In the genomic region with DNA sequence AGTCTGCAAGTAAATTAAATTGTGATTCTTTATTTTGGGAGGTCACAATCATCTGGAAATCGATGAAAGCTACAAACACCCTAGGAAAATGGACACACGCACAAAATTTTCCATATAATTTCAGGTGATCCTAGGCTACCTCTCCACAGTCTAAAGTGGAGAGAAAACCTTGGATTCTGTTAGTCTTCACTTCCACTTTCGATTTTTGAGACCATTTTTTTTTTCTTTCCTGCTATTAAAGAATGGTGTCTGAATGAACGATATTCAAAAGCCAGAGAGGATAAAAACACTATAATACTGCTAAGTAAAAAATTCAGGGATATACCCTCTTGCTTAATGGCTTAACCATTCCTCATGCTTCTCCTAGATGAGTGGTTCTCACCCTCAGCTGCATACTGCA, we compare ENCODE assay signal across 8 cellular contexts. TPM values are rescaled to one million over a fixed set of nuclear protein-coding genes. Genes with fewer than 3 reads are reported as not detected.
DNase-seq lines count a peak whose midpoint lies in the region; ATAC-seq and TF ChIP-seq lines count a peak whose summit lies in the region.

No MANE protein-coding gene starts in this region.

- H3K9me3 ChIP-seq in heart left ventricle (no peaks in the 10 kb centered on the region), mesenchymal stem cell (ENCODE audit: control insufficient read depth, low read length) (no peaks in the 10 kb centered on the region), vagina (no peaks in the 10 kb centered on the region)

- DNase-seq in heart left ventricle = no peak
- no peak for DNase-seq in left ventricle myocardium superior
- DNase-seq in astrocyte of the cerebellum (ENCODE audit: low read depth) = no peak
- DNase-seq in mesenchymal stem cell = peak; percentile 39
- DNase-seq in vagina (ENCODE audit: extremely low spot score in 2 of 2) = no peak
- no peak for DNase-seq in effector CD4-positive, alpha-beta T cell
- no peak for DNase-seq in AG20443 (ENCODE audit: low spot score)

- H3K23ac ChIP-seq in mesenchymal stem cell (ENCODE audit: low read length in 2 of 2) = no peak overlapping the region

- H2BK120ac ChIP-seq in mesenchymal stem cell (ENCODE audit: low read depth, low read length) = no peak overlapping the region

- no peak overlapping the region for H3K18ac ChIP-seq in mesenchymal stem cell (ENCODE audit: low read depth in 1 of 2, low read length in 2 of 2)

- no peak overlapping the region for H4K91ac ChIP-seq in mesenchymal stem cell (ENCODE audit: low read length)

- TF ChIP-seq CTCF in heart left ventricle (IDR thresholded peaks at IDR 0.05) (no peak), astrocyte of the cerebellum (IDR thresholded peaks at IDR 0.05; ENCODE audit: low read depth, low read length, missing control alignments) (no peak), vagina (IDR thresholded peaks at IDR 0.05) (no peak)

- H2AK5ac ChIP-seq in mesenchymal stem cell (ENCODE audit: low read length, severe bottlenecking) = no peak overlapping the region

- H3K4ac ChIP-seq in mesenchymal stem cell (ENCODE audit: low read depth in 1 of 2, low read length in 2 of 2) = no peak overlapping the region

- in situ Hi-C loops in astrocyte of the cerebellum (cut with HindIII; ENCODE audit: low sequenced_read_pairs) = no loop called here

- intact Hi-C loops in heart left ventricle (cut with DNase I) = loop anchor here in 6 of 10 donors (5.0 to 10.0 kb wide), 4 partner anchors 171 to 649 kb away; a partner anchor contains a TSS
- intact Hi-C loops in left ventricle myocardium superior (cut with micrococcal nuclease) = loop anchor here (10.0 kb wide), 1 partner anchor 169 kb away; no protein-coding TSS in a partner anchor
- intact Hi-C loops in vagina (cut with DNase I) = loop anchor here (5.0 to 10.0 kb wide), 2 partner anchors 179 to 651 kb away; a partner anchor contains a TSS

- H3K4me3 ChIP-seq in heart left ventricle (peak overlapping the region; percentile 66 to 91 (median 76)), astrocyte of the cerebellum (ENCODE audit: low read depth, low read length) (peak overlapping the region; percentile 79), mesenchymal stem cell (ENCODE audit: insufficient read depth in 1 of 2, low read depth in 1 of 2, low read length in 2 of 2) (peak overlapping the region in 1 of 2 experiments; percentile 86), vagina (peak overlapping the region; percentile 79 to 96)

- H4K8ac ChIP-seq in mesenchymal stem cell (ENCODE audit: low read length) = no peak overlapping the region

- H3K27me3 ChIP-seq in heart left ventricle (no peaks in the 10 kb centered on the region), mesenchymal stem cell (ENCODE audit: control insufficient read depth in 1 of 2, insufficient read depth in 1 of 2, low read length in 2 of 2) (no peaks in the 10 kb centered on the region), vagina (no peaks in the 10 kb centered on the region)

- TF ChIP-seq POLR2A in heart left ventricle (IDR thresholded peaks at IDR 0.05) (no peak), vagina (IDR thresholded peaks at IDR 0.05) (no peak)

- no peaks in the 10 kb centered on the region for H3K36me3 ChIP-seq in heart left ventricle
- no peaks in the 10 kb centered on the region for H3K36me3 ChIP-seq in mesenchymal stem cell (ENCODE audit: control insufficient read depth in 1 of 2, insufficient read depth in 2 of 2, low read depth in 1 of 2, low read length in 2 of 2)
- H3K36me3 ChIP-seq in vagina = no peaks in the 10 kb centered on the region

- no peak overlapping the region for H2BK12ac ChIP-seq in mesenchymal stem cell (ENCODE audit: low read length in 2 of 2)

- peaks cover 4% of the 10 kb centered on the region for H3K79me1 ChIP-seq in mesenchymal stem cell (replicated peaks; ENCODE audit: low read length, poor library complexity, severe bottlenecking)

- H3K9ac ChIP-seq in mesenchymal stem cell (ENCODE audit: low read length) = peak overlapping the region; percentile 98

- WGBS in heart left ventricle, 4 donors = 13 to 26% (median 18%) methylated on average over 4 of the region's 4 CpGs
- WGBS in mesenchymal stem cell = 94% methylated on average over 2 of the region's 4 CpGs

- H2BK5ac ChIP-seq in mesenchymal stem cell (ENCODE audit: low read depth, low read length, poor library complexity, severe bottlenecking) = no peak overlapping the region

- H3K27ac ChIP-seq in heart left ventricle (peak overlapping the region; percentile 6 to 100 (median 99)), mesenchymal stem cell (ENCODE audit: low read length, poor library complexity, severe bottlenecking) (peak overlapping the region; percentile 82), vagina (peak overlapping the region; percentile 99)

- no peak overlapping the region for H3K14ac ChIP-seq in mesenchymal stem cell (ENCODE audit: low read length in 2 of 2)

- ATAC-seq in heart left ventricle (no peak), left ventricle myocardium superior (no peak), GM19023 (IDR thresholded peaks at IDR 0.05; ENCODE audit: unreplicated experiment) (no peak)

- H3K4me2 ChIP-seq in mesenchymal stem cell (ENCODE audit: low read length, poor library complexity, severe bottlenecking) = peak overlapping the region; percentile 69

- H2AFZ ChIP-seq in mesenchymal stem cell (ENCODE audit: low read depth, low read length) = no peak overlapping the region

- peaks cover 6 to 84% (median 49%) of the 10 kb centered on the region in 12 donors for H3K4me1 ChIP-seq in heart left ventricle
- peaks cover 5% of the 10 kb centered on the region for H3K4me1 ChIP-seq in mesenchymal stem cell (ENCODE audit: control insufficient read depth, insufficient read depth, low read depth, low read length)
- peaks cover 55% of the 10 kb centered on the region for H3K4me1 ChIP-seq in vagina

- no peak overlapping the region for H2BK15ac ChIP-seq in mesenchymal stem cell (ENCODE audit: low read depth, poor library complexity, severe bottlenecking)

RNA-seq across cellular contexts. Expression of a gene that starts 1.7 kb away (rescaled TPM):
- 100 to 1,000 TPM in 1 of 9 donors, 10 to 100 TPM in 8; 71.1 to 112 (median 82.1) TPM for total RNA-seq in heart left ventricle
- polyA plus RNA-seq in heart left ventricle = 10 to 100 TPM; 32.7 to 48.9 TPM
- total RNA-seq in left ventricle myocardium superior = 101 TPM
- 31.5 TPM for polyA plus RNA-seq in mesenchymal stem cell (2013, experiment 1 of 2)
- polyA plus RNA-seq in mesenchymal stem cell (2013, experiment 2 of 2) = 32.3 TPM
- total RNA-seq in vagina = 103 TPM

RNA-seq across cellular contexts. Expression of a gene that starts 28.2 kb away (rescaled TPM):
- total RNA-seq in heart left ventricle (10 to 100 TPM; 23.2 to 37.7 (median 32.2) TPM), left ventricle myocardium superior (30.9 TPM), vagina (29.5 TPM)
- polyA plus RNA-seq in heart left ventricle = 10 to 100 TPM; 25.0 to 33.9 TPM
- 71.6 TPM for polyA plus RNA-seq in mesenchymal stem cell (2013, experiment 1 of 2)
- polyA plus RNA-seq in mesenchymal stem cell (2013, experiment 2 of 2) = 72.1 TPM

RNA-seq across cellular contexts. Expression of a gene that starts 49.4 kb away (rescaled TPM):
- total RNA-seq in heart left ventricle (10 to 100 TPM in 1 of 9 donors, 1 to 10 TPM in 8; 1.3 to 18.4 (median 2.1) TPM), left ventricle myocardium superior (3.6 TPM), vagina (5.2 TPM)
- 1 to 10 TPM; 1.9 to 2.5 TPM for polyA plus RNA-seq in heart left ventricle
- polyA plus RNA-seq in mesenchymal stem cell (2013, experiment 1 of 2) = 0.22 TPM
- polyA plus RNA-seq in mesenchymal stem cell (2013, experiment 2 of 2) = 0.37 TPM
